In genomic region chr2:133588144-133588543, GRCh38 we compare ENCODE assay signal across 2 cellular contexts.
TF ChIP-seq lines count a peak whose summit lies in the region.

No MANE protein-coding gene starts in this region.

TF ChIP-seq in HepG2, 621 proteins besides CTCF, POLR2A, EP300 and RAD21:
- TF ChIP-seq PCBP2 (optimal IDR thresholded peaks at IDR 0.05; ENCODE audit: low read depth, low read length, poor library complexity, severe bottlenecking) (peak; percentile 43), HNRNPK (IDR thresholded peaks at IDR 0.05; ENCODE audit: low read depth, low read length, poor library complexity, severe bottlenecking) (peak; percentile 98), PCBP1 (IDR thresholded peaks at IDR 0.05; ENCODE audit: borderline replicate concordance, low read depth, low read length) (0 out of 2 replicates have a peak, but pooled peaks have one; percentile 73), ZMYM4 (CRISPR knock-in tag; IDR thresholded peaks at IDR 0.05) (no peak)

TF ChIP-seq in K562, 482 proteins besides CTCF, POLR2A, EP300 and RAD21:
- no peak for TF ChIP-seq ZNF445 (CRISPR knock-in tag; IDR thresholded peaks at IDR 0.05; ENCODE audit: low read depth)
- no peak for TF ChIP-seq FOXK1 (CRISPR knock-in tag; IDR thresholded peaks at IDR 0.05; ENCODE audit: borderline replicate concordance)
- no peak for TF ChIP-seq SMARCB1 (IDR thresholded peaks at IDR 0.05; ENCODE audit: insufficient read length, low read depth)
- no peak for TF ChIP-seq ZNF830 (CRISPR knock-in tag; IDR thresholded peaks at IDR 0.05)
- TF ChIP-seq NUFIP1 (IDR thresholded peaks at IDR 0.05; ENCODE audit: partially characterized antibody), result no peak
- no peak for TF ChIP-seq HDAC1 (IDR thresholded peaks at IDR 0.05)
- no peak for TF ChIP-seq ATF4 (CRISPR knock-in tag; IDR thresholded peaks at IDR 0.05)
- no peak for TF ChIP-seq RNF219 (CRISPR knock-in tag; IDR thresholded peaks at IDR 0.05)
- no peak for TF ChIP-seq FOXJ3 (CRISPR knock-in tag; IDR thresholded peaks at IDR 0.05)
- TF ChIP-seq PCBP2 (IDR thresholded peaks at IDR 0.05; ENCODE audit: low read depth, low read length, poor library complexity, severe bottlenecking), result peak; percentile 92
- no peak for TF ChIP-seq POLR3A (IDR thresholded peaks at IDR 0.05; ENCODE audit: borderline replicate concordance, extremely low read depth, insufficient read depth, insufficient read length)
- TF ChIP-seq ZC3H11A (IDR thresholded peaks at IDR 0.05; ENCODE audit: low read depth, low read length), result no peak
- no peak for TF ChIP-seq CREB3 (tag; conservative IDR thresholded peaks at IDR 0.05; ENCODE audit: low read depth)
- TF ChIP-seq HNRNPK (IDR thresholded peaks at IDR 0.05; ENCODE audit: low read depth, low read length, poor library complexity, severe bottlenecking), result peak; percentile 28
- no peak for TF ChIP-seq ZNF583 (CRISPR knock-in tag; IDR thresholded peaks at IDR 0.05)
- TF ChIP-seq TBP (optimal IDR thresholded peaks at IDR 0.05; ENCODE audit: low read depth, low read length), result no peak
- TF ChIP-seq TRIM25 (IDR thresholded peaks at IDR 0.05; ENCODE audit: borderline replicate concordance), result no peak
- no peak for TF ChIP-seq HLTF (IDR thresholded peaks at IDR 0.05)
- no peak for TF ChIP-seq JUN (IDR thresholded peaks at IDR 0.05; ENCODE audit: borderline replicate concordance, low read depth, low read length)
- TF ChIP-seq JUN (CRISPR knock-in tag; IDR thresholded peaks at IDR 0.05; ENCODE audit: borderline replicate concordance), result no peak
- no peak for TF ChIP-seq BDP1 (IDR thresholded peaks at IDR 0.05; ENCODE audit: insufficient read depth, insufficient read length)
- no peak for TF ChIP-seq ZNF699 (CRISPR knock-in tag; IDR thresholded peaks at IDR 0.05; ENCODE audit: insufficient replicate concordance)
- peak; percentile 66 for TF ChIP-seq PCBP1 (IDR thresholded peaks at IDR 0.05; ENCODE audit: low read depth, low read length, poor library complexity, severe bottlenecking)
- no peak for TF ChIP-seq E2F5 (CRISPR knock-in tag; IDR thresholded peaks at IDR 0.05)
- no peak for TF ChIP-seq KLF13 (tag; IDR thresholded peaks at IDR 0.05; ENCODE audit: borderline replicate concordance, low read depth)
